ENCODE assay signal across 9 cellular contexts in the genomic region with DNA sequence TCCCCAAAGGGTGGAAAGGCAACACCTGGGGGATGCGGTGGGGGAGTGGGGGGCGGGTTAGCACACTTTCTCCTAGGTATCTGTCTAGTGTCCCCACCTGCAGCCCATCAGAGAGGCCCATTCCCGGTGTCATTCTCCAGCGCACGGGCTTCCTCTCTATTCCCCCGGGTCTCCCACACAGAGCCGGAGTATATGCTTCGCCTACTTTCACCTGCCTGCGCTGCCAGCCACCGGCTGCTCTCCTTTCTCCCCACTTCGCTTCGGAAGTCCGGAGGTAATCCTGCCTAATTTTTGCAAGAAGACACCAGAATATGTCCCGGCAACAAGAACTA. TPM values are rescaled to one million over a fixed set of nuclear protein-coding genes. Genes with fewer than 3 reads are reported as not detected.
DNase-seq lines count a peak whose midpoint lies in the region; ATAC-seq and TF ChIP-seq lines count a peak whose summit lies in the region.
"Had no signal": no experiment of that assay in that cellular context is flagged by ENCODE, and none has a peak within 500 bp of the region (broad histone marks: within the 10 kb centered on the region; RNA-seq: fewer than 3 reads in every experiment).

No MANE protein-coding gene starts in this region.

- H3K9me3 ChIP-seq in Panc1 (ENCODE audit: control insufficient read depth, insufficient read depth, low read depth, low read length), result no peaks in the 10 kb centered on the region

- POLR2A ChIA-PET in Panc1 (lab: Charles Lee), result no interaction called here

- no peak for TF ChIP-seq CTCF in Panc1 (IDR thresholded peaks at IDR 0.05)

- H3K27me3 ChIP-seq in ACC112 (ENCODE audit: insufficient read depth, low read length) (peaks cover 28% of the 10 kb centered on the region), Panc1 (ENCODE audit: control insufficient read depth, insufficient read depth, low read length) (peaks cover 17% of the 10 kb centered on the region)

- in situ Hi-C loops in Panc1 (cut with HindIII; ENCODE audit: low pct_unique_long_range_greater_than_20kb, low sequenced_read_pairs), result no loop called here
- in situ Hi-C loops in G401 (cut with HindIII; ENCODE audit: low sequenced_read_pairs), result no loop called here

- peaks cover 3% of the 10 kb centered on the region for H3K4me1 ChIP-seq in ACC112 (ENCODE audit: control insufficient read depth, insufficient read depth, low read length, unreplicated experiment)
- no peaks in the 10 kb centered on the region for H3K4me1 ChIP-seq in Panc1 (ENCODE audit: control insufficient read depth, insufficient read depth, low read length)

- H3K36me3 ChIP-seq in ACC112 (ENCODE audit: insufficient read depth, low read length) (no peaks in the 10 kb centered on the region), Panc1 (ENCODE audit: control insufficient read depth, insufficient read depth, low read length) (no peaks in the 10 kb centered on the region)

- CTCF ChIA-PET in Panc1 (lab: Charles Lee), result no interaction called here

- H3K27ac ChIP-seq in ACC112 (ENCODE audit: low read depth, low read length) (no peak overlapping the region), Panc1 (ENCODE audit: low read length) (no peak overlapping the region)
- H3K27ac ChIP-seq: skin epidermis had no signal

- H3K79me2 ChIP-seq in ACC112 (ENCODE audit: control insufficient read depth, insufficient read depth, low read length, unreplicated experiment), result no peaks in the 10 kb centered on the region

- H3K4me3 ChIP-seq in ACC112 (ENCODE audit: low read depth, low read length) (peak overlapping the region; percentile 87), Panc1 (ENCODE audit: low read depth in 2 of 2, low read length in 2 of 2) (peak overlapping the region; percentile 45; a peak in 3 of 4 replicates)

- no TSS peak for BruUV-seq in Panc1 (replicated peaks; lab: Mats Ljungman, UMichigan)

- ATAC-seq in GM18909 (IDR thresholded peaks at IDR 0.05; ENCODE audit: poor library complexity, unreplicated experiment) (peak; percentile 2), Panc1 (peak; percentile 42), HG02938 (IDR thresholded peaks at IDR 0.05; ENCODE audit: unreplicated experiment) (no peak)

- H2AFZ ChIP-seq in ACC112 (ENCODE audit: low read length, unreplicated experiment), result peak overlapping the region; percentile 32

- DNase-seq in Panc1 (ENCODE audit: low read depth, low spot score) (no peak), iPS-NIHi7 (ENCODE audit: extremely low spot score) (peak; percentile 48), G401 (ENCODE audit: low spot score) (no peak), retina (no peak), germinal center (ENCODE audit: low spot score) (no peak)

- intact Hi-C loops in Panc1 (cut with micrococcal nuclease; ENCODE audit: unreplicated experiment), result no loop called here

RNA-seq across cellular contexts. Expression of gene RGS7, which starts 0.9 kb away (rescaled TPM):
- total RNA-seq in Panc1 (2021; ENCODE audit: unreplicated experiment), result 0.10 TPM
- not detected for polyA plus RNA-seq in Panc1 (2012; ENCODE audit: insufficient read length)
- total RNA-seq in G401 (2014; rRNA removed; shearing (Covaris generic)), result not detected in 2 replicates
